ENCODE assay signal across 1 cellular context in the genomic region with DNA sequence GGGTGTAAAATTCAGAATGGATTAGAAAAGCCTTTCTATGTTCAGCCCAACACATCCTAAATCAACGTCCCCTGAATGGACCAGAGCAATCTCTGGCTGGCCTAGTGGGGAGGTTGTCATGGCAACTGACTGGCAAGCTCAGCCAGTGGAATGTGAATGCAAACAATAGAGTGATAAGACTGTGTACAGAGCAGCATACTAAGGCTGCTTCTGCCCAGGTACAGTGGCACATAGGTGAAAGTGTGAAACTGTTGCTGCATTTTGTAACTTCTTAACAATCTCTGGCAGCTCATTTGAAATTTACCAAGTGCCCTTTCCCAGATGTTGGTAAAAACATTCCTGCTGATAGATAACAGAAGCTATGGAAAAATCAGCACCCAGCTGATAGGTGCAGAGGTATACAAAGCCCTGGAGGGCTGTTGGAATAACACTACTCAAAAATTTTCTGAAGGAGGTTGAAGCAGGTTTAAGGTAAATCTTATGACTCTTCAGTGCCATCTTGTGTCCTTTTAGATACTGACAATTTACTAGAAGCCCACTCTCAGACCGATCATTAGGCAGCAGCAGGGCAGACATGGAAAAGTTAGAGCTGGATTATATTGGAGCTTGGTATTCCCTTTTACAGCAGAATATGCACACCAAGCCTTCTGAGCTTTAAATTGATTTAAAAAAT.
TF ChIP-seq lines count a peak whose summit lies in the region.

No MANE protein-coding gene starts in this region.

TF ChIP-seq in HepG2, 621 proteins besides CTCF, POLR2A, EP300 and RAD21 (continued from another document):
- TF ChIP-seq, protein P1, sequence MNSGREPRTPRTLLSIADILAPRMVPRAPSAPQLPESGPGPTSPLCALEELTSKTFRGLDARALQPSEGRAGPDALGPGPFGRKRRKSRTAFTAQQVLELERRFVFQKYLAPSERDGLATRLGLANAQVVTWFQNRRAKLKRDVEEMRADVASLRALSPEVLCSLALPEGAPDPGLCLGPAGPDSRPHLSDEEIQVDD (CRISPR knock-in tag; IDR thresholded peaks at IDR 0.05; ENCODE audit: borderline replicate concordance): no peak
- TF ChIP-seq, protein P2, sequence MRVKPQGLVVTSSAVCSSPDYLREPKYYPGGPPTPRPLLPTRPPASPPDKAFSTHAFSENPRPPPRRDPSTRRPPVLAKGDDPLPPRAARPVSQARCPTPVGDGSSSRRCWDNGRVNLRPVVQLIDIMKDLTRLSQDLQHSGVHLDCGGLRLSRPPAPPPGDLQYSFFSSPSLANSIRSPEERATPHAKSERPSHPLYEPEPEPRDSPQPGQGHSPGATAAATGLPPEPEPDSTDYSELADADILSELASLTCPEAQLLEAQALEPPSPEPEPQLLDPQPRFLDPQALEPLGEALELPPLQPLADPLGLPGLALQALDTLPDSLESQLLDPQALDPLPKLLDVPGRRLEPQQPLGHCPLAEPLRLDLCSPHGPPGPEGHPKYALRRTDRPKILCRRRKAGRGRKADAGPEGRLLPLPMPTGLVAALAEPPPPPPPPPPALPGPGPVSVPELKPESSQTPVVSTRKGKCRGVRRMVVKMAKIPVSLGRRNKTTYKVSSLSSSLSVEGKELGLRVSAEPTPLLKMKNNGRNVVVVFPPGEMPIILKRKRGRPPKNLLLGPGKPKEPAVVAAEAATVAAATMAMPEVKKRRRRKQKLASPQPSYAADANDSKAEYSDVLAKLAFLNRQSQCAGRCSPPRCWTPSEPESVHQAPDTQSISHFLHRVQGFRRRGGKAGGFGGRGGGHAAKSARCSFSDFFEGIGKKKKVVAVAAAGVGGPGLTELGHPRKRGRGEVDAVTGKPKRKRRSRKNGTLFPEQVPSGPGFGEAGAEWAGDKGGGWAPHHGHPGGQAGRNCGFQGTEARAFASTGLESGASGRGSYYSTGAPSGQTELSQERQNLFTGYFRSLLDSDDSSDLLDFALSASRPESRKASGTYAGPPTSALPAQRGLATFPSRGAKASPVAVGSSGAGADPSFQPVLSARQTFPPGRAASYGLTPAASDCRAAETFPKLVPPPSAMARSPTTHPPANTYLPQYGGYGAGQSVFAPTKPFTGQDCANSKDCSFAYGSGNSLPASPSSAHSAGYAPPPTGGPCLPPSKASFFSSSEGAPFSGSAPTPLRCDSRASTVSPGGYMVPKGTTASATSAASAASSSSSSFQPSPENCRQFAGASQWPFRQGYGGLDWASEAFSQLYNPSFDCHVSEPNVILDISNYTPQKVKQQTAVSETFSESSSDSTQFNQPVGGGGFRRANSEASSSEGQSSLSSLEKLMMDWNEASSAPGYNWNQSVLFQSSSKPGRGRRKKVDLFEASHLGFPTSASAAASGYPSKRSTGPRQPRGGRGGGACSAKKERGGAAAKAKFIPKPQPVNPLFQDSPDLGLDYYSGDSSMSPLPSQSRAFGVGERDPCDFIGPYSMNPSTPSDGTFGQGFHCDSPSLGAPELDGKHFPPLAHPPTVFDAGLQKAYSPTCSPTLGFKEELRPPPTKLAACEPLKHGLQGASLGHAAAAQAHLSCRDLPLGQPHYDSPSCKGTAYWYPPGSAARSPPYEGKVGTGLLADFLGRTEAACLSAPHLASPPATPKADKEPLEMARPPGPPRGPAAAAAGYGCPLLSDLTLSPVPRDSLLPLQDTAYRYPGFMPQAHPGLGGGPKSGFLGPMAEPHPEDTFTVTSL (CRISPR knock-in tag; IDR thresholded peaks at IDR 0.05; ENCODE audit: borderline replicate concordance): peak; percentile 49; the same call in 1 of the 2 replicates
- TF ChIP-seq, protein P3, sequence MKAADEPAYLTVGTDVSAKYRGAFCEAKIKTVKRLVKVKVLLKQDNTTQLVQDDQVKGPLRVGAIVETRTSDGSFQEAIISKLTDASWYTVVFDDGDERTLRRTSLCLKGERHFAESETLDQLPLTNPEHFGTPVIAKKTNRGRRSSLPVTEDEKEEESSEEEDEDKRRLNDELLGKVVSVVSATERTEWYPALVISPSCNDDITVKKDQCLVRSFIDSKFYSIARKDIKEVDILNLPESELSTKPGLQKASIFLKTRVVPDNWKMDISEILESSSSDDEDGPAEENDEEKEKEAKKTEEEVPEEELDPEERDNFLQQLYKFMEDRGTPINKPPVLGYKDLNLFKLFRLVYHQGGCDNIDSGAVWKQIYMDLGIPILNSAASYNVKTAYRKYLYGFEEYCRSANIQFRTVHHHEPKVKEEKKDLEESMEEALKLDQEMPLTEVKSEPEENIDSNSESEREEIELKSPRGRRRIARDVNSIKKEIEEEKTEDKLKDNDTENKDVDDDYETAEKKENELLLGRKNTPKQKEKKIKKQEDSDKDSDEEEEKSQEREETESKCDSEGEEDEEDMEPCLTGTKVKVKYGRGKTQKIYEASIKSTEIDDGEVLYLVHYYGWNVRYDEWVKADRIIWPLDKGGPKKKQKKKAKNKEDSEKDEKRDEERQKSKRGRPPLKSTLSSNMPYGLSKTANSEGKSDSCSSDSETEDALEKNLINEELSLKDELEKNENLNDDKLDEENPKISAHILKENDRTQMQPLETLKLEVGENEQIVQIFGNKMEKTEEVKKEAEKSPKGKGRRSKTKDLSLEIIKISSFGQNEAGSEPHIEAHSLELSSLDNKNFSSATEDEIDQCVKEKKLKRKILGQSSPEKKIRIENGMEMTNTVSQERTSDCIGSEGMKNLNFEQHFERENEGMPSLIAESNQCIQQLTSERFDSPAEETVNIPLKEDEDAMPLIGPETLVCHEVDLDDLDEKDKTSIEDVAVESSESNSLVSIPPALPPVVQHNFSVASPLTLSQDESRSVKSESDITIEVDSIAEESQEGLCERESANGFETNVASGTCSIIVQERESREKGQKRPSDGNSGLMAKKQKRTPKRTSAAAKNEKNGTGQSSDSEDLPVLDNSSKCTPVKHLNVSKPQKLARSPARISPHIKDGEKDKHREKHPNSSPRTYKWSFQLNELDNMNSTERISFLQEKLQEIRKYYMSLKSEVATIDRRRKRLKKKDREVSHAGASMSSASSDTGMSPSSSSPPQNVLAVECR (CRISPR knock-in tag; IDR thresholded peaks at IDR 0.05; ENCODE audit: borderline replicate concordance): no peak
- TF ChIP-seq ZBTB38 (CRISPR knock-in tag; IDR thresholded peaks at IDR 0.05) (no peak), NR2C2 (CRISPR knock-in tag; IDR thresholded peaks at IDR 0.05; ENCODE audit: borderline replicate concordance) (no peak), ATF7 (IDR thresholded peaks at IDR 0.05) (no peak), ATF7 (CRISPR knock-in tag; IDR thresholded peaks at IDR 0.05) (no peak), GZF1 (CRISPR knock-in tag; IDR thresholded peaks at IDR 0.05) (no peak), MZF1 (CRISPR knock-in tag; IDR thresholded peaks at IDR 0.05; ENCODE audit: borderline replicate concordance) (no peak), ZNF672 (CRISPR knock-in tag; IDR thresholded peaks at IDR 0.05) (no peak), JUNB (CRISPR knock-in tag; IDR thresholded peaks at IDR 0.05; ENCODE audit: borderline replicate concordance) (no peak), RXRA (CRISPR knock-in tag; IDR thresholded peaks at IDR 0.05) (peak; percentile 38; the same call in 1 of the 2 replicates)
TF ChIP-seq in HepG2: peak in this region for 39.
